In genomic region chr1:118661769-118662320, GRCh38 we compare ENCODE assay signal across 22 cellular contexts.
"Had no signal": no experiment of that assay in that cellular context is flagged by ENCODE, and none has a peak within 500 bp of the region (broad histone marks: within the 10 kb centered on the region; RNA-seq: fewer than 3 reads in every experiment).

No MANE protein-coding gene starts in this region.

- H3K36me3 ChIP-seq: cardiac muscle cell, lower lobe of right lung, pancreas, right atrium auricular region, thoracic aorta, upper lobe of left lung had no signal

- ATAC-seq: activated naive CD8-positive, alpha-beta T cell treated with anti-CD3 and anti-CD28 coated beads, Interleukin-2, amount 50 U/mL, for 24 hours; body of pancreas; foreskin keratinocyte; left lobe of liver; lower lobe of right lung; mucosa of descending colon; pancreas; psoas muscle had no signal

- H3K4me3 ChIP-seq: body of pancreas, cardiac muscle cell, lower lobe of right lung, mucosa of descending colon, pancreas, psoas muscle, right atrium auricular region, thoracic aorta, upper lobe of left lung had no signal

- H3K4me1 ChIP-seq: body of pancreas, foreskin keratinocyte, lower lobe of right lung, pancreas, psoas muscle, upper lobe of left lung had no signal

- H3K27me3 ChIP-seq: body of pancreas, cardiac muscle cell, pancreas, right atrium auricular region, upper lobe of left lung had no signal

- H3K27ac ChIP-seq: body of pancreas, cardiac muscle cell, foreskin keratinocyte, lower lobe of right lung, pancreas, psoas muscle, right atrium auricular region, thoracic aorta, upper lobe of left lung had no signal

- H3K9me3 ChIP-seq: body of pancreas, lower lobe of right lung, mucosa of descending colon, pancreas, psoas muscle, right atrium auricular region, thoracic aorta, upper lobe of left lung had no signal

- DNase-seq: activated CD4-positive, alpha-beta memory T cell treated with anti-CD3 and anti-CD28 coated beads, Interleukin-2, amount 10 ng/mL, durations not matched to agents 7 days and 5 days; activated CD4-positive, alpha-beta T cell treated with anti-CD3 and anti-CD28 coated beads, Interleukin-2, amount 10 ng/mL, durations not matched to agents 24 days and 14 days; activated gamma-delta T cell; activated naive CD4-positive, alpha-beta T cell treated with anti-CD3 and anti-CD28 coated beads, Interleukin-2, amount 50 U/mL, for 16 hours; activated naive CD8-positive, alpha-beta T cell treated with anti-CD3 and anti-CD28 coated beads, Interleukin-2, amount 50 U/mL, for 24 hours; activated T-cell treated with anti-CD3 and anti-CD28 coated beads for 4 hours; body of pancreas; effector CD4-positive, alpha-beta T cell; foreskin keratinocyte; lower lobe of right lung; mesendoderm; mucosa of descending colon; nephron progenitor cell; pancreas; psoas muscle; stimulated activated CD4-positive, alpha-beta T cell treated with anti-CD3 and anti-CD28 coated beads, Interleukin-4, amount 100 ng/mL, for 24 hours; stimulated activated naive CD4-positive, alpha-beta T cell treated with Interleukin-2 at 50 U/mL for 16 hours; upper lobe of left lung had no signal
